Comparison of ENCODE assay signal across 1 cellular context in the genomic region with DNA sequence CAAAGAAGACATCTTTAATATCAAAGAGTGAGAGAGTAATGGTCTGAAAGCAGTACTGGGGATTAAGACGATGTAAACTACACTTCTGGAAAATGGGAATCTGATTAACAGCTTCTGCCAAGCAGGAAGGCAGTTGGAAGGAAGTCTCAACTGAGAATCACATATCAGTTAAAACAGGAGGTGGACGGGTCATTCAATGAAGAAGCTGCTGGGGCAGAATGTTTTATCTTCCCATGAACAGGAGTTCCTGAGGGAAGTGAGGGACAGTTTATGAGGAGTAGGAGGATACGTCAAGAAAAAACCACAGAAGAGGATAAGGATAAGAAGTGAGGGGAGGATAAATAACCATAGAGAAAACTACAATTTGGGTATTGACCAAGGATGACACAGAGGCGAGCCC.
A peak's percentile ranks its signal among the peaks of the same experiment; 100 is the strongest.
TF ChIP-seq lines count a peak whose summit lies in the region.

No MANE protein-coding gene starts in this region.

TF ChIP-seq in K562, 482 proteins besides CTCF, POLR2A, EP300 and RAD21 (continued from another document and continues in another):
- TF ChIP-seq, protein P1, sequence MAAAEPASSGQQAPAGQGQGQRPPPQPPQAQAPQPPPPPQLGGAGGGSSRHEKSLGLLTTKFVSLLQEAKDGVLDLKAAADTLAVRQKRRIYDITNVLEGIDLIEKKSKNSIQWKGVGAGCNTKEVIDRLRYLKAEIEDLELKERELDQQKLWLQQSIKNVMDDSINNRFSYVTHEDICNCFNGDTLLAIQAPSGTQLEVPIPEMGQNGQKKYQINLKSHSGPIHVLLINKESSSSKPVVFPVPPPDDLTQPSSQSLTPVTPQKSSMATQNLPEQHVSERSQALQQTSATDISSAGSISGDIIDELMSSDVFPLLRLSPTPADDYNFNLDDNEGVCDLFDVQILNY (CRISPR knock-in tag; IDR thresholded peaks at IDR 0.05) = no peak
- 0 out of 2 replicates have a peak, but pooled peaks have one; percentile 74 for TF ChIP-seq GATAD2A (IDR thresholded peaks at IDR 0.05)
- peak; percentile 56 to 96; a peak in 3 of 4 replicates for TF ChIP-seq ARNT (IDR thresholded peaks at IDR 0.05)
- no peak for TF ChIP-seq CEBPG (CRISPR knock-in tag; IDR thresholded peaks at IDR 0.05)
- peak in 1 of 2 experiments; percentile 44; a peak in 1 of 4 replicates for TF ChIP-seq CEBPG (tag; conservative IDR thresholded peaks at IDR 0.05 in 1 of 2, IDR thresholded peaks at IDR 0.05 in 1 of 2)
- peak in 1 of 2 experiments; percentile 71; a peak in 1 of 4 replicates for TF ChIP-seq ZNF639 (CRISPR knock-in tag; conservative IDR thresholded peaks at IDR 0.05 in 1 of 2, IDR thresholded peaks at IDR 0.05 in 1 of 2)
- TF ChIP-seq, protein P2, sequence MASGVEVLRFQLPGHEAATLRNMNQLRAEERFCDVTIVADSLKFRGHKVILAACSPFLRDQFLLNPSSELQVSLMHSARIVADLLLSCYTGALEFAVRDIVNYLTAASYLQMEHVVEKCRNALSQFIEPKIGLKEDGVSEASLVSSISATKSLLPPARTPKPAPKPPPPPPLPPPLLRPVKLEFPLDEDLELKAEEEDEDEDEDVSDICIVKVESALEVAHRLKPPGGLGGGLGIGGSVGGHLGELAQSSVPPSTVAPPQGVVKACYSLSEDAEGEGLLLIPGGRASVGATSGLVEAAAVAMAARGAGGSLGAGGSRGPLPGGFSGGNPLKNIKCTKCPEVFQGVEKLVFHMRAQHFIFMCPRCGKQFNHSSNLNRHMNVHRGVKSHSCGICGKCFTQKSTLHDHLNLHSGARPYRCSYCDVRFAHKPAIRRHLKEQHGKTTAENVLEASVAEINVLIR (CRISPR knock-in tag; IDR thresholded peaks at IDR 0.05) = no peak
- TF ChIP-seq TBP (optimal IDR thresholded peaks at IDR 0.05; ENCODE audit: low read depth, low read length) = no peak
- peak in 1 of 2 experiments; percentile 88; a peak in 2 of 4 replicates for TF ChIP-seq TBL1XR1 (IDR thresholded peaks at IDR 0.05; ENCODE audit: low read length in 2 of 2)
- TF ChIP-seq KLF13 (tag; IDR thresholded peaks at IDR 0.05; ENCODE audit: borderline replicate concordance, low read depth) = no peak
- TF ChIP-seq CBX3 (IDR thresholded peaks at IDR 0.05; ENCODE audit: borderline replicate concordance in 1 of 2, low read length in 2 of 2) = no peak
- TF ChIP-seq HDAC2 (IDR thresholded peaks at IDR 0.05) = peak; percentile 54; the same call in 1 of the 2 replicates
- TF ChIP-seq POLR2G (IDR thresholded peaks at IDR 0.05; ENCODE audit: low read depth, low read length) = no peak
- TF ChIP-seq TEAD2 (tag; IDR thresholded peaks at IDR 0.05) = no peak
- no peak for TF ChIP-seq ARID2 (IDR thresholded peaks at IDR 0.05)
- no peak for TF ChIP-seq PTBP1 (IDR thresholded peaks at IDR 0.05; ENCODE audit: low read depth, low read length)
- TF ChIP-seq, protein P3, sequence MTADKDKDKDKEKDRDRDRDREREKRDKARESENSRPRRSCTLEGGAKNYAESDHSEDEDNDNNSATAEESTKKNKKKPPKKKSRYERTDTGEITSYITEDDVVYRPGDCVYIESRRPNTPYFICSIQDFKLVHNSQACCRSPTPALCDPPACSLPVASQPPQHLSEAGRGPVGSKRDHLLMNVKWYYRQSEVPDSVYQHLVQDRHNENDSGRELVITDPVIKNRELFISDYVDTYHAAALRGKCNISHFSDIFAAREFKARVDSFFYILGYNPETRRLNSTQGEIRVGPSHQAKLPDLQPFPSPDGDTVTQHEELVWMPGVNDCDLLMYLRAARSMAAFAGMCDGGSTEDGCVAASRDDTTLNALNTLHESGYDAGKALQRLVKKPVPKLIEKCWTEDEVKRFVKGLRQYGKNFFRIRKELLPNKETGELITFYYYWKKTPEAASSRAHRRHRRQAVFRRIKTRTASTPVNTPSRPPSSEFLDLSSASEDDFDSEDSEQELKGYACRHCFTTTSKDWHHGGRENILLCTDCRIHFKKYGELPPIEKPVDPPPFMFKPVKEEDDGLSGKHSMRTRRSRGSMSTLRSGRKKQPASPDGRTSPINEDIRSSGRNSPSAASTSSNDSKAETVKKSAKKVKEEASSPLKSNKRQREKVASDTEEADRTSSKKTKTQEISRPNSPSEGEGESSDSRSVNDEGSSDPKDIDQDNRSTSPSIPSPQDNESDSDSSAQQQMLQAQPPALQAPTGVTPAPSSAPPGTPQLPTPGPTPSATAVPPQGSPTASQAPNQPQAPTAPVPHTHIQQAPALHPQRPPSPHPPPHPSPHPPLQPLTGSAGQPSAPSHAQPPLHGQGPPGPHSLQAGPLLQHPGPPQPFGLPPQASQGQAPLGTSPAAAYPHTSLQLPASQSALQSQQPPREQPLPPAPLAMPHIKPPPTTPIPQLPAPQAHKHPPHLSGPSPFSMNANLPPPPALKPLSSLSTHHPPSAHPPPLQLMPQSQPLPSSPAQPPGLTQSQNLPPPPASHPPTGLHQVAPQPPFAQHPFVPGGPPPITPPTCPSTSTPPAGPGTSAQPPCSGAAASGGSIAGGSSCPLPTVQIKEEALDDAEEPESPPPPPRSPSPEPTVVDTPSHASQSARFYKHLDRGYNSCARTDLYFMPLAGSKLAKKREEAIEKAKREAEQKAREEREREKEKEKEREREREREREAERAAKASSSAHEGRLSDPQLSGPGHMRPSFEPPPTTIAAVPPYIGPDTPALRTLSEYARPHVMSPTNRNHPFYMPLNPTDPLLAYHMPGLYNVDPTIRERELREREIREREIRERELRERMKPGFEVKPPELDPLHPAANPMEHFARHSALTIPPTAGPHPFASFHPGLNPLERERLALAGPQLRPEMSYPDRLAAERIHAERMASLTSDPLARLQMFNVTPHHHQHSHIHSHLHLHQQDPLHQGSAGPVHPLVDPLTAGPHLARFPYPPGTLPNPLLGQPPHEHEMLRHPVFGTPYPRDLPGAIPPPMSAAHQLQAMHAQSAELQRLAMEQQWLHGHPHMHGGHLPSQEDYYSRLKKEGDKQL (CRISPR knock-in tag; IDR thresholded peaks at IDR 0.05; ENCODE audit: borderline replicate concordance) = no peak
- TF ChIP-seq DEAF1 (CRISPR knock-in tag; IDR thresholded peaks at IDR 0.05) = no peak
- peak; percentile 72 for TF ChIP-seq HES1 (IDR thresholded peaks at IDR 0.05; ENCODE audit: low read depth)
- TF ChIP-seq ZSCAN29 (IDR thresholded peaks at IDR 0.05) = no peak
- no peak for TF ChIP-seq ZBTB17 (CRISPR knock-in tag; IDR thresholded peaks at IDR 0.05)
- TF ChIP-seq ZNF76 (CRISPR knock-in tag; IDR thresholded peaks at IDR 0.05; ENCODE audit: borderline replicate concordance) = no peak
- no peak for TF ChIP-seq HNRNPUL1 (IDR thresholded peaks at IDR 0.05; ENCODE audit: low read length)
- TF ChIP-seq ZFX (CRISPR knock-in tag; IDR thresholded peaks at IDR 0.05) = no peak
- TF ChIP-seq CXXC5 (CRISPR knock-in tag; IDR thresholded peaks at IDR 0.05) = peak; percentile 73
- no peak for TF ChIP-seq SRSF7 (optimal IDR thresholded peaks at IDR 0.05; ENCODE audit: low read depth, low read length)
- 0 out of 2 replicates have a peak, but pooled peaks have one; percentile 46 for TF ChIP-seq TOE1 (IDR thresholded peaks at IDR 0.05; ENCODE audit: borderline replicate concordance)
- TF ChIP-seq TOE1 (CRISPR knock-in tag; IDR thresholded peaks at IDR 0.05; ENCODE audit: borderline replicate concordance, low read depth) = no peak
- TF ChIP-seq, protein P4, sequence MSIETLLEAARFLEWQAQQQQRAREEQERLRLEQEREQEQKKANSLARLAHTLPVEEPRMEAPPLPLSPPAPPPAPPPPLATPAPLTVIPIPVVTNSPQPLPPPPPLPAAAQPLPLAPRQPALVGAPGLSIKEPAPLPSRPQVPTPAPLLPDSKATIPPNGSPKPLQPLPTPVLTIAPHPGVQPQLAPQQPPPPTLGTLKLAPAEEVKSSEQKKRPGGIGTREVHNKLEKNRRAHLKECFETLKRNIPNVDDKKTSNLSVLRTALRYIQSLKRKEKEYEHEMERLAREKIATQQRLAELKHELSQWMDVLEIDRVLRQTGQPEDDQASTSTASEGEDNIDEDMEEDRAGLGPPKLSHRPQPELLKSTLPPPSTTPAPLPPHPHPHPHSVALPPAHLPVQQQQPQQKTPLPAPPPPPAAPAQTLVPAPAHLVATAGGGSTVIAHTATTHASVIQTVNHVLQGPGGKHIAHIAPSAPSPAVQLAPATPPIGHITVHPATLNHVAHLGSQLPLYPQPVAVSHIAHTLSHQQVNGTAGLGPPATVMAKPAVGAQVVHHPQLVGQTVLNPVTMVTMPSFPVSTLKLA (conservative IDR thresholded peaks at IDR 0.05) = 0 out of 4 replicates have a peak, but pooled peaks of 1 of the 2 experiments have one; percentile 37
- no peak for TF ChIP-seq ZBTB8A (IDR thresholded peaks at IDR 0.05; ENCODE audit: partially characterized antibody)
- TF ChIP-seq THRB (CRISPR knock-in tag; conservative IDR thresholded peaks at IDR 0.05) = peak; percentile 58; the same call in 1 of the 2 replicates
- no peak for TF ChIP-seq CSDE1 (IDR thresholded peaks at IDR 0.05)
- TF ChIP-seq RHOXF2B (CRISPR knock-in tag; conservative IDR thresholded peaks at IDR 0.05) = no peak
- TF ChIP-seq ZNF695 (CRISPR knock-in tag; IDR thresholded peaks at IDR 0.05) = no peak
- TF ChIP-seq OTX1 (CRISPR knock-in tag; IDR thresholded peaks at IDR 0.05) = no peak
- no peak for TF ChIP-seq ZNF12 (CRISPR knock-in tag; IDR thresholded peaks at IDR 0.05)
- TF ChIP-seq TAL1 (IDR thresholded peaks at IDR 0.05) = peak; percentile 95
- no peak for TF ChIP-seq ZZZ3 (IDR thresholded peaks at IDR 0.05)
- no peak for TF ChIP-seq SIN3B (IDR thresholded peaks at IDR 0.05; ENCODE audit: low read depth)
- TF ChIP-seq ZNF589 (CRISPR knock-in tag; IDR thresholded peaks at IDR 0.05; ENCODE audit: low read depth) = 0 out of 2 replicates have a peak, but pooled peaks have one; percentile 47
- TF ChIP-seq NR1H2 (CRISPR knock-in tag; IDR thresholded peaks at IDR 0.05) = no peak
- no peak for TF ChIP-seq SP1 (CRISPR knock-in tag; IDR thresholded peaks at IDR 0.05)
- no peak for TF ChIP-seq RBM39 (optimal IDR thresholded peaks at IDR 0.05; ENCODE audit: low read depth, low read length)
- no peak for TF ChIP-seq NRF1 (conservative IDR thresholded peaks at IDR 0.05 in 1 of 2, IDR thresholded peaks at IDR 0.05 in 1 of 2)
- TF ChIP-seq, protein P5, sequence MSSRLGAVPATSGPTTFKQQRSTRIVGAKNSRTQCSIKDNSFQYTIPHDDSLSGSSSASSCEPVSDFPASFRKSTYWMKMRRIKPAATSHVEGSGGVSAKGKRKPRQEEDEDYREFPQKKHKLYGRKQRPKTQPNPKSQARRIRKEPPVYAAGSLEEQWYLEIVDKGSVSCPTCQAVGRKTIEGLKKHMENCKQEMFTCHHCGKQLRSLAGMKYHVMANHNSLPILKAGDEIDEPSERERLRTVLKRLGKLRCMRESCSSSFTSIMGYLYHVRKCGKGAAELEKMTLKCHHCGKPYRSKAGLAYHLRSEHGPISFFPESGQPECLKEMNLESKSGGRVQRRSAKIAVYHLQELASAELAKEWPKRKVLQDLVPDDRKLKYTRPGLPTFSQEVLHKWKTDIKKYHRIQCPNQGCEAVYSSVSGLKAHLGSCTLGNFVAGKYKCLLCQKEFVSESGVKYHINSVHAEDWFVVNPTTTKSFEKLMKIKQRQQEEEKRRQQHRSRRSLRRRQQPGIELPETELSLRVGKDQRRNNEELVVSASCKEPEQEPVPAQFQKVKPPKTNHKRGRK (tag; IDR thresholded peaks at IDR 0.05) = no peak
- TF ChIP-seq KLF1 (tag; IDR thresholded peaks at IDR 0.05) = no peak
- no peak for TF ChIP-seq STAG1 (CRISPR knock-in tag; IDR thresholded peaks at IDR 0.05; ENCODE audit: borderline replicate concordance)
